8 cellular contexts compared by ENCODE assay signal in the genomic region with DNA sequence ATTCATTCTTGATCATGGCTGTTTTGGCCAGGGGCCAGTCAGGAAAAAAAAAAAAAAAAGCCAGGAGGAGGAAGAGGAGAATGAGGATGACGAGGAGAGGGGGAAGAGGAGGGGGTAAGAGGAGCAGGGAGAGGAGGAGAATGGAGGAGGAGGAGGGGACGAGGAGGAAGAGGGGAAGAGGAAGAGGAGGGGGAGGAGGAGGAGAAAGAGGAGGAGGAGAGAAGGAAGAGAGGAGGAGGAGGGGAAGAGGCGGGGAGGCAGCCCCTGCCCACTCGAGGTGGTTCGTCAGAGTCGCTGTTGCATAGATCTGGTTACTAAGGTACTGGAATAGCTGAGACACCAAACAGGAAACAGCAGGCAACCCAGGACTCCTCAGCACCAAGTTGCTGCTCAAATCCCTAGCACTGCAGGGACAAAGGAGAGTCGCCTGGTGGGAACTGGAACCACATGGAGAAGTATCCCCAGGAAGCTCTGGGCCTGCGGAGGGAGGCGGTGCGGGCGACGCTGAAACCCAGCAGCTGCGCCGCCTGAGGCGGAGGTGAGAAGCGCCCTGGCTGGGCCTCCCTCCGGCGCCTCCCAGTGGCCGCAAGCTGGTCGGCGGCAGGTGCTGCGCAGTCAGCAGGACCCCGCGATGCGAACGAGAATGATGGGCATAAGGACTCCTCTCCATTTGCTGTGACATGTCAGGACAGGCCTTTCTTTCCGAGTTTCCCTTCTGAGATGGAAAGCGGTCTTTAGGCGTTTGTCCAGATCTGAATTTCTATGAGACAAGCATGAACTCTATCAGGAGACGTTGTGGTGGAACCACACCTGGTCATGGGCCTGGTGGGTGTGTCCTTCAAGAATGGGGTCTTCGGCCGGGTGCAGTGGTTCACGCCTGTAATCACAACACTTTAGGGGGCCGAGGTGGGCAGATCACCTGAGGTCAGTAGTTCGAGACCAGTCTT. TPM values are rescaled to one million over a fixed set of nuclear protein-coding genes. Genes with fewer than 3 reads are reported as not detected.
DNase-seq lines count a peak whose midpoint lies in the region; ATAC-seq and TF ChIP-seq lines count a peak whose summit lies in the region.

No MANE protein-coding gene starts in this region.

- H3K27me3 ChIP-seq in left lung: no peaks in the 10 kb centered on the region

- no peaks in the 10 kb centered on the region for H3K9me3 ChIP-seq in left lung

- H3K36me3 ChIP-seq in left lung: no peaks in the 10 kb centered on the region

- intact Hi-C loops in left lung (cut with DNase I): loop anchor here in 1 of 2 donors (5.0 kb wide), 1 partner anchor 143 kb away; no protein-coding TSS in a partner anchor

- peaks cover 0 to 9% of the 10 kb centered on the region in 2 donors for H3K4me1 ChIP-seq in left lung

- H3K4me3 ChIP-seq in left lung: peak overlapping the region; percentile 5 to 22

- DNase-seq in GM03348 (ENCODE audit: low spot score) (peak; percentile 94), NCI-H226 (peak; percentile 56), cortex of kidney (lab: John Stamatoyannopoulos, UW) (peak; percentile 41), left lung (peak; percentile 82 to 94), OCI-M2 (lab: John Stamatoyannopoulos, UW; ENCODE audit: unreplicated experiment) (no peak)
- DNase-seq in activated CD4-positive, alpha-beta T cell treated with anti-CD3 and anti-CD28 coated beads, Interleukin-2, amount 50 U/mL, for 1 hour: peak; percentile 79
- DNase-seq in stimulated activated CD4-positive, alpha-beta T cell treated with anti-CD3 and anti-CD28 coated beads, Interleukin-2, amount 100 ng/mL, for 24 hours: peak; percentile 79 to 82

- peak overlapping the region; percentile 53 to 70 for H3K27ac ChIP-seq in left lung

- ATAC-seq in HG02763 (IDR thresholded peaks at IDR 0.05; ENCODE audit: unreplicated experiment) (peak; percentile 63), left lung (peak; percentile 98)

- peak; percentile 92 to 96 for TF ChIP-seq CTCF in left lung (IDR thresholded peaks at IDR 0.05)

RNA-seq across cellular contexts. Expression of a gene that starts 17.5 kb away (rescaled TPM):
- not detected for total RNA-seq in left lung
